Comparison of ENCODE assay signal across 10 cellular contexts in genomic region chr17:21029032-21029431, GRCh38. TPM values are rescaled to one million over a fixed set of nuclear protein-coding genes. Genes with fewer than 3 reads are reported as not detected.
DNase-seq lines count a peak whose midpoint lies in the region; ATAC-seq, FAIRE-seq and TF ChIP-seq lines count a peak whose summit lies in the region.
"Had no signal": no experiment of that assay in that cellular context is flagged by ENCODE, and none has a peak within 500 bp of the region (broad histone marks: within the 10 kb centered on the region; RNA-seq: fewer than 3 reads in every experiment).

No MANE protein-coding gene starts in this region.

- TF ChIP-seq POLR2A in A549 (IDR thresholded peaks at IDR 0.05; ENCODE audit: low read length): no peak

- no peaks in the 10 kb centered on the region for H3K27me3 ChIP-seq in brain microvascular endothelial cell (replicated peaks)
- H3K27me3 ChIP-seq: vagina had no signal

- WGBS in A549 (ENCODE audit: missing lambda C conversion rate): 39% methylated on average over 7 of the region's 7 CpGs

- H3K36me3 ChIP-seq in brain microvascular endothelial cell (replicated peaks): peaks cover 38% of the 10 kb centered on the region

- no peaks in the 10 kb centered on the region for H3K27me3 Mint-ChIP-seq in memory B cell

- POLR2A ChIA-PET in A549 (lab: Yijun Ruan, JAX): interaction anchor here (1.4 kb wide), 1 partner anchor 14 kb away, joined by 5 read pairs; the partner anchor contains the start of gene USP22

- no peaks in the 10 kb centered on the region for H3K9me3 Mint-ChIP-seq in memory B cell

- H3K4me1 Mint-ChIP-seq in memory B cell: peaks cover 51% of the 10 kb centered on the region

- DNase-seq in A549 (ENCODE audit: low read depth in 1 of 2, low spot score in 1 of 2): peak in 1 of 2 experiments; percentile 30
- DNase-seq in LHCN-M2 (ENCODE audit: low read depth): peak; percentile 85
- peak; percentile 81 for DNase-seq in brain microvascular endothelial cell
- no peak for DNase-seq in memory B cell (ENCODE audit: low spot score in 2 of 2)
- DNase-seq in DMS79 (lab: John Stamatoyannopoulos, UW): no peak
- DNase-seq: DMS153 had no signal

- FAIRE-seq in A549 (lab: Jason Lieb, UNC): no peak

- no peak for TF ChIP-seq CTCF in A549 (IDR thresholded peaks at IDR 0.05)
- TF ChIP-seq CTCF in brain microvascular endothelial cell (IDR thresholded peaks at IDR 0.05; ENCODE audit: low read depth, low read length, missing control alignments): no peak

- TF ChIP-seq RAD21 in A549 (conservative IDR thresholded peaks at IDR 0.05 in 1 of 2, IDR thresholded peaks at IDR 0.05 in 1 of 2): no peak

- ATAC-seq in A549 (peak; percentile 14 to 49; a peak in 2 of 6 replicates), memory B cell (ENCODE audit: low read depth) (no peak), HG03521 (IDR thresholded peaks at IDR 0.05; ENCODE audit: unreplicated experiment) (no peak), GM18858 (IDR thresholded peaks at IDR 0.05; ENCODE audit: unreplicated experiment) (no peak), HG03378 (IDR thresholded peaks at IDR 0.05; ENCODE audit: unreplicated experiment) (no peak)

- no peak overlapping the region for H3K4me3 Mint-ChIP-seq in memory B cell

- peaks cover 50% of the 10 kb centered on the region for H3K4me1 ChIP-seq in A549

- no peak for TF ChIP-seq EP300 in A549 (IDR thresholded peaks at IDR 0.05)

- peaks cover 18% of the 10 kb centered on the region for H3K36me3 Mint-ChIP-seq in memory B cell

- CTCF ChIA-PET in A549 (lab: Yijun Ruan, JAX): interaction anchor here (0.6 to 3.0 kb wide), 3 partner anchors 14 to 322 kb away, joined by 3 to 17 read pairs (median 4); partner anchors contain the start of gene USP22

- peak overlapping the region; percentile 27 for H3K4me2 ChIP-seq in A549

- H3K4me3 ChIP-seq in A549 (no peak overlapping the region), brain microvascular endothelial cell (ENCODE audit: low read depth, low read length) (no peak overlapping the region)
- H3K4me3 ChIP-seq: vagina had no signal

- H3K9me3 ChIP-seq in A549: no peaks in the 10 kb centered on the region
- H3K9me3 ChIP-seq: vagina had no signal

- no peak overlapping the region for H3K27ac ChIP-seq in A549
- peak overlapping the region; percentile 23 for H3K27ac ChIP-seq in brain microvascular endothelial cell
- H3K27ac ChIP-seq: vagina had no signal

- peak overlapping the region; percentile 87 for H3K27ac Mint-ChIP-seq in memory B cell

- in situ Hi-C loops in brain microvascular endothelial cell (cut with HindIII; ENCODE audit: low pct_ligation_motif_present, low sequenced_read_pairs): no loop called here

TF ChIP-seq in A549, 52 proteins besides CTCF, POLR2A, EP300 and RAD21:
- no peak for TF ChIP-seq RCOR1 (IDR thresholded peaks at IDR 0.05; ENCODE audit: low read depth, low read length)
- no peak for TF ChIP-seq ELK1 (IDR thresholded peaks at IDR 0.05; ENCODE audit: low read depth, low read length)
- TF ChIP-seq MAZ (IDR thresholded peaks at IDR 0.05; ENCODE audit: borderline replicate concordance, low read depth, low read length): no peak
- TF ChIP-seq JUN (IDR thresholded peaks at IDR 0.05): no peak
- TF ChIP-seq ZFP36 (IDR thresholded peaks at IDR 0.05; ENCODE audit: borderline replicate concordance, partially characterized antibody): no peak
- no peak for TF ChIP-seq ZC3H11A (IDR thresholded peaks at IDR 0.05)
- TF ChIP-seq HES2 (IDR thresholded peaks at IDR 0.05): no peak
- TF ChIP-seq HOXB13 (CRISPR knock-in tag; IDR thresholded peaks at IDR 0.05; ENCODE audit: low read depth): no peak
- TF ChIP-seq MAX (IDR thresholded peaks at IDR 0.05): no peak
- TF ChIP-seq HOXA7 (CRISPR knock-in tag; IDR thresholded peaks at IDR 0.05): no peak
- no peak for TF ChIP-seq E2F6 (IDR thresholded peaks at IDR 0.05; ENCODE audit: borderline replicate concordance, low read depth)
- TF ChIP-seq FOSB (CRISPR knock-in tag; IDR thresholded peaks at IDR 0.05): no peak
- no peak; the same call in 1 of the 2 replicates for TF ChIP-seq FOSL2 (IDR thresholded peaks at IDR 0.05)
- TF ChIP-seq FOSL2 (CRISPR knock-in tag; IDR thresholded peaks at IDR 0.05): peak; percentile 52
- peak; percentile 40 to 74; a peak in 2 of 4 replicates for TF ChIP-seq CEBPB (IDR thresholded peaks at IDR 0.05)
- TF ChIP-seq SMC3 (IDR thresholded peaks at IDR 0.05): no peak
- TF ChIP-seq NR3C1 (IDR thresholded peaks at IDR 0.05): no peak

RNA-seq across cellular contexts. Expression of gene USP22, which starts 13.8 kb away (rescaled TPM):
- polyA plus RNA-seq in A549 (2011; rRNA removed) (293 and 300 TPM in 2 replicates), A549 (2017; fragmentation: RNase III; extraction: RNeasy Plus Mini Kit Qiagen cat#74134 plus additional on column Dnase treatment) (130 to 141 TPM (median 134 TPM) in 3 replicates)
- 152 and 192 TPM in 2 replicates for polyA plus RNA-seq in A549 (2012; cell fraction: cytosol; rRNA removed)
- polyA plus RNA-seq in A549 (2012; cell fraction: nucleus; rRNA removed): 274 and 304 TPM in 2 replicates
- polyA minus RNA-seq in A549 (2011; rRNA and poly(A)+ RNA removed): 312 and 352 TPM in 2 replicates
- 247 and 267 TPM in 2 replicates for total RNA-seq in LHCN-M2 (2014; rRNA removed)
- polyA plus RNA-seq in LHCN-M2 (2012): 131 TPM

Comparison
In these comparisons a context has a peak if more than half of its experiments do, and no peak if none do; other contexts are left out.
1. ATAC-seq: peak in A549 (2 of 2); none in memory B cell (single experiment), HG03521 (single experiment), GM18858 (single experiment) and HG03378 (single experiment).
2. DNase-seq: peak in LHCN-M2 (single experiment) and brain microvascular endothelial cell (single experiment); none in memory B cell (0 of 2) and DMS79 (single experiment).